8 cellular contexts compared by ENCODE assay signal in genomic region chr14:106738616-106739258, GRCh38.
DNase-seq lines count a peak whose midpoint lies in the region; ATAC-seq and TF ChIP-seq lines count a peak whose summit lies in the region.
"Not testable (repeated sequence)": the region's sequence is repeated elsewhere in the genome, so short reads cannot be mapped to it uniquely, and the experiment has no call there.

No MANE protein-coding gene starts in this region.

- CTCF ChIA-PET in activated CD8-positive, alpha-beta T cell treated with anti-CD3 and anti-CD28 coated beads for 36 hours (lab: Charles Lee): interaction anchor here (1.0 to 2.7 kb wide), 15 partner anchors 8 to 93 kb away, joined by 3 to 30 read pairs (median 4); no protein-coding TSS in a partner anchor
- CTCF ChIA-PET in activated naive CD4-positive, alpha-beta T cell treated with anti-CD3 and anti-CD28 coated beads, Interleukin-2, amount 10 ng/mL, durations not matched to agents 7 days and 5 days (lab: Charles Lee): interaction anchor here (1.3 to 2.5 kb wide), 4 partner anchors 10 to 75 kb away, joined by 3 to 23 read pairs (median 8); no protein-coding TSS in a partner anchor

- peak overlapping the region; percentile 88 for H3K4me3 Mint-ChIP-seq in T-helper 17 cell
- H3K4me3 Mint-ChIP-seq in activated CD8-positive, alpha-beta T cell treated with anti-CD3 and anti-CD28 coated beads for 36 hours; activated T-cell treated with anti-CD3 and anti-CD28 coated beads, Interleukin-2, amount 50 U/mL, for 24 hours; activated naive CD4-positive, alpha-beta T cell treated with anti-CD3 and anti-CD28 coated beads, Interleukin-2, amount 10 ng/mL, durations not matched to agents 7 days and 5 days: not testable (repeated sequence)
- H3K4me3 Mint-ChIP-seq in activated T-helper 17 cell treated with anti-CD3 and anti-CD28 coated beads, Interleukin-2, amount 50 U/mL, for 72 hours: peak overlapping the region; percentile 74
- H3K4me3 Mint-ChIP-seq in central memory CD8-positive, alpha-beta T cell: peak overlapping the region; percentile 68

- intact Hi-C loops in activated CD8-positive, alpha-beta T cell treated with anti-CD3 and anti-CD28 coated beads for 36 hours (cut with micrococcal nuclease): not testable (repeated sequence)

- not testable (repeated sequence) for H3K27me3 ChIP-seq in DOHH2 (ENCODE audit: control insufficient read depth, low read length)

- H3K4me1 Mint-ChIP-seq in T-helper 17 cell: peaks cover 25% of the 10 kb centered on the region
- peaks cover 17% of the 10 kb centered on the region for H3K4me1 Mint-ChIP-seq in activated CD8-positive, alpha-beta T cell treated with anti-CD3 and anti-CD28 coated beads for 36 hours (ENCODE audit: low read depth)
- peaks cover 50% of the 10 kb centered on the region for H3K4me1 Mint-ChIP-seq in activated T-cell treated with anti-CD3 and anti-CD28 coated beads, Interleukin-2, amount 50 U/mL, for 24 hours (ENCODE audit: low read depth)
- H3K4me1 Mint-ChIP-seq in activated T-helper 17 cell treated with anti-CD3 and anti-CD28 coated beads, Interleukin-2, amount 50 U/mL, for 72 hours: peaks cover 21% of the 10 kb centered on the region
- H3K4me1 Mint-ChIP-seq in activated naive CD4-positive, alpha-beta T cell treated with anti-CD3 and anti-CD28 coated beads, Interleukin-2, amount 10 ng/mL, durations not matched to agents 7 days and 5 days: not testable (repeated sequence)
- H3K4me1 Mint-ChIP-seq in central memory CD8-positive, alpha-beta T cell: peaks cover 38% of the 10 kb centered on the region

- H3K4me3 ChIP-seq in DOHH2 (ENCODE audit: low read length): not testable (repeated sequence)

- H3K4me2 ChIP-seq in DOHH2 (ENCODE audit: low read length): not testable (repeated sequence)

- H3K9me3 Mint-ChIP-seq in activated CD8-positive, alpha-beta T cell treated with anti-CD3 and anti-CD28 coated beads for 36 hours; activated T-cell treated with anti-CD3 and anti-CD28 coated beads, Interleukin-2, amount 50 U/mL, for 24 hours; activated T-helper 17 cell treated with anti-CD3 and anti-CD28 coated beads, Interleukin-2, amount 50 U/mL, for 72 hours; activated naive CD4-positive, alpha-beta T cell treated with anti-CD3 and anti-CD28 coated beads, Interleukin-2, amount 10 ng/mL, durations not matched to agents 7 days and 5 days; central memory CD8-positive, alpha-beta T cell: not testable (repeated sequence)

- H3K9me3 ChIP-seq in DOHH2 (ENCODE audit: control insufficient read depth, insufficient read depth, low read length); T-helper 17 cell (ENCODE audit: control insufficient read depth, low read length, poor library complexity, severe bottlenecking): not testable (repeated sequence)

- H3K27me3 Mint-ChIP-seq in T-helper 17 cell; activated CD8-positive, alpha-beta T cell treated with anti-CD3 and anti-CD28 coated beads for 36 hours; activated T-cell treated with anti-CD3 and anti-CD28 coated beads, Interleukin-2, amount 50 U/mL, for 24 hours; activated T-helper 17 cell treated with anti-CD3 and anti-CD28 coated beads, Interleukin-2, amount 50 U/mL, for 72 hours; central memory CD8-positive, alpha-beta T cell: not testable (repeated sequence)
- H3K27me3 Mint-ChIP-seq in activated naive CD4-positive, alpha-beta T cell treated with anti-CD3 and anti-CD28 coated beads, Interleukin-2, amount 10 ng/mL, durations not matched to agents 7 days and 5 days: peaks cover 33% of the 10 kb centered on the region

- DNase-seq in NAMALWA (ENCODE audit: low spot score): peak; percentile 39
- peak in 1 of 3 donors; percentile 32 for DNase-seq in T-helper 17 cell
- DNase-seq in activated CD8-positive, alpha-beta T cell treated with anti-CD3 and anti-CD28 coated beads for 36 hours: peak; percentile 70
- peak; percentile 49 for DNase-seq in activated T-cell treated with anti-CD3 and anti-CD28 coated beads, Interleukin-2, amount 50 U/mL, for 24 hours
- peak; percentile 28 for DNase-seq in activated naive CD4-positive, alpha-beta T cell treated with anti-CD3 and anti-CD28 coated beads, Interleukin-2, amount 10 ng/mL, durations not matched to agents 7 days and 5 days
- not testable (repeated sequence) for DNase-seq in central memory CD8-positive, alpha-beta T cell (ENCODE audit: low spot score in 2 of 2)

- peak overlapping the region; percentile 97 for H3K27ac Mint-ChIP-seq in T-helper 17 cell
- H3K27ac Mint-ChIP-seq in activated CD8-positive, alpha-beta T cell treated with anti-CD3 and anti-CD28 coated beads for 36 hours; activated T-cell treated with anti-CD3 and anti-CD28 coated beads, Interleukin-2, amount 50 U/mL, for 24 hours; activated naive CD4-positive, alpha-beta T cell treated with anti-CD3 and anti-CD28 coated beads, Interleukin-2, amount 10 ng/mL, durations not matched to agents 7 days and 5 days: not testable (repeated sequence)
- peak overlapping the region; percentile 73 for H3K27ac Mint-ChIP-seq in activated T-helper 17 cell treated with anti-CD3 and anti-CD28 coated beads, Interleukin-2, amount 50 U/mL, for 72 hours
- H3K27ac Mint-ChIP-seq in central memory CD8-positive, alpha-beta T cell (ENCODE audit: low read depth): peak overlapping the region; percentile 75

- not testable (repeated sequence) for H4K20me1 ChIP-seq in DOHH2 (ENCODE audit: control insufficient read depth, insufficient read depth, low read depth, low read length)

- peaks cover 24% of the 10 kb centered on the region for H3K4me1 ChIP-seq in DOHH2 (ENCODE audit: control insufficient read depth, low read length)

- not testable (repeated sequence) for H3K79me2 ChIP-seq in DOHH2 (ENCODE audit: control insufficient read depth, low read length)

- H3F3A ChIP-seq in DOHH2 (ENCODE audit: control insufficient read depth, insufficient read depth): not testable (repeated sequence)

- not testable (repeated sequence) for H3K36me3 ChIP-seq in DOHH2 (ENCODE audit: control insufficient read depth, low read length)

- H3K36me3 Mint-ChIP-seq in T-helper 17 cell (ENCODE audit: low read depth); activated CD8-positive, alpha-beta T cell treated with anti-CD3 and anti-CD28 coated beads for 36 hours (ENCODE audit: low read depth); activated T-cell treated with anti-CD3 and anti-CD28 coated beads, Interleukin-2, amount 50 U/mL, for 24 hours (ENCODE audit: low read depth); activated T-helper 17 cell treated with anti-CD3 and anti-CD28 coated beads, Interleukin-2, amount 50 U/mL, for 72 hours (ENCODE audit: low read depth); activated naive CD4-positive, alpha-beta T cell treated with anti-CD3 and anti-CD28 coated beads, Interleukin-2, amount 10 ng/mL, durations not matched to agents 7 days and 5 days; central memory CD8-positive, alpha-beta T cell (ENCODE audit: insufficient read depth): not testable (repeated sequence)

- peak; percentile 38 for TF ChIP-seq CTCF in DOHH2 (IDR thresholded peaks at IDR 0.05; ENCODE audit: low read depth, low read length, poor library complexity, severe bottlenecking)
- peak; percentile 0 for TF ChIP-seq CTCF in activated CD8-positive, alpha-beta T cell treated with anti-CD3 and anti-CD28 coated beads for 36 hours (IDR thresholded peaks at IDR 0.05)

- not testable (repeated sequence) for ATAC-seq in T-helper 17 cell; activated CD8-positive, alpha-beta T cell treated with anti-CD3 and anti-CD28 coated beads for 36 hours; activated T-helper 17 cell treated with anti-CD3 and anti-CD28 coated beads, Interleukin-2, amount 50 U/mL, for 72 hours (replicated peaks); central memory CD8-positive, alpha-beta T cell (replicated peaks; ENCODE audit: extremely low read depth, poor library complexity, severe bottlenecking)

- not testable (repeated sequence) for H3K27ac ChIP-seq in DOHH2 (ENCODE audit: low read depth, low read length)

- not testable (repeated sequence) for H3K9me2 ChIP-seq in DOHH2 (replicated peaks; ENCODE audit: control insufficient read depth, low read length)

- POLR2A ChIA-PET in activated CD8-positive, alpha-beta T cell treated with anti-CD3 and anti-CD28 coated beads for 36 hours (lab: Charles Lee): not testable (repeated sequence)
